In the genomic region with DNA sequence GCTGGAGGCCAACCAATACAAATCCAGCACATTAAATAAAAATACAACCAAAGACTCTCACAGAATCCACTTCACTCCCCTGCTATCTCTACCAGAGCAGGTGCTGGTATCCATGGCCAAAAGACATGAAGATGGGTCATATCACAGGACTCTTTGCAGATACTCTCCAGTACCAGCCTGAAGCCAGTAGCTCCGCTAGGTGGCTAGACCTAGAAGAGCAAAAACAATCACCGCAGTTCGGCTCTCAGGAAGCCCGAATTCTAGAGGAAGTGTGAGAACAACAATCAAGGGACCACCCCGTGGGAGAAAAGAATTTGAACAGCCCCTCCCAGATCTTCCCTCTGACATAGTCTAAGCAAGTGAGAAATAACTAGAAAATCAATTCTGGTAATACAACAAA, we compare ENCODE assay signal across 24 cellular contexts. TPM values are rescaled to one million over a fixed set of nuclear protein-coding genes. Genes with fewer than 3 reads are reported as not detected.
"Had no signal": no experiment of that assay in that cellular context is flagged by ENCODE, and none has a peak within 500 bp of the region (broad histone marks: within the 10 kb centered on the region; RNA-seq: fewer than 3 reads in every experiment).

No MANE protein-coding gene starts in this region.

- H3K27me3 ChIP-seq: esophagus squamous epithelium, gastroesophageal sphincter, pancreas, suprapubic skin, thyroid gland had no signal

- H3K4me1 Mint-ChIP-seq: memory B cell, naive B cell, nephron had no signal

- H3K36me3 ChIP-seq: esophagus squamous epithelium, gastroesophageal sphincter, left ventricle myocardium inferior, lower lobe of right lung, pancreas, suprapubic skin, thyroid gland had no signal

- H3K36me3 Mint-ChIP-seq: naive B cell, type B pancreatic cell had no signal

- H3K27me3 Mint-ChIP-seq: naive B cell, progenitor cell of endocrine pancreas, type B pancreatic cell had no signal

- H3K4me1 ChIP-seq: esophagus squamous epithelium, gastroesophageal sphincter, left ventricle myocardium inferior, lower lobe of right lung, pancreas, suprapubic skin, thyroid gland had no signal

- H3K4me3 ChIP-seq: esophagus squamous epithelium, gastroesophageal sphincter, left ventricle myocardium inferior, lower lobe of right lung, pancreas, suprapubic skin, thyroid gland had no signal

- H3K9me3 ChIP-seq: gastroesophageal sphincter, lower lobe of right lung, pancreas, suprapubic skin, thyroid gland had no signal

- H3K4me3 Mint-ChIP-seq: memory B cell, nephron, type B pancreatic cell had no signal

- H3K27ac Mint-ChIP-seq: memory B cell, naive B cell, nephron, progenitor cell of endocrine pancreas, type B pancreatic cell had no signal

- ATAC-seq: gastroesophageal sphincter, left cardiac atrium, lower lobe of right lung, pancreas, right cardiac atrium had no signal

- H3K27ac ChIP-seq: esophagus squamous epithelium, gastroesophageal sphincter, left ventricle myocardium inferior, lower lobe of right lung, pancreas, suprapubic skin, thyroid gland had no signal

- DNase-seq: cortex of kidney; effector memory CD4-positive, alpha-beta T cell; esophagus squamous epithelium; foreskin fibroblast; glutamatergic neuron; kidney; left cardiac atrium; left ventricle myocardium inferior; lower lobe of right lung; naive B cell; occipital lobe; pancreas; right cardiac atrium; small intestine; stimulated activated CD4-positive, alpha-beta T cell treated with anti-CD3 and anti-CD28 coated beads, Interleukin-12 subunit alpha, Interleukin-12 subunit beta, amount 100 ng/mL, for 4 hours; stimulated activated naive CD4-positive, alpha-beta T cell treated with Interleukin-2 at 50 U/mL for 16 hours; thyroid gland had no signal

RNA-seq across cellular contexts. Expression of gene CLIC2, which starts 20.2 kb away (rescaled TPM):
- total RNA-seq: epithelial cell of proximal tubule had no signal

RNA-seq across cellular contexts. Expression of gene RAB39B, which starts 50.0 kb away (rescaled TPM):
- total RNA-seq: epithelial cell of proximal tubule had no signal
